In the genomic region with DNA sequence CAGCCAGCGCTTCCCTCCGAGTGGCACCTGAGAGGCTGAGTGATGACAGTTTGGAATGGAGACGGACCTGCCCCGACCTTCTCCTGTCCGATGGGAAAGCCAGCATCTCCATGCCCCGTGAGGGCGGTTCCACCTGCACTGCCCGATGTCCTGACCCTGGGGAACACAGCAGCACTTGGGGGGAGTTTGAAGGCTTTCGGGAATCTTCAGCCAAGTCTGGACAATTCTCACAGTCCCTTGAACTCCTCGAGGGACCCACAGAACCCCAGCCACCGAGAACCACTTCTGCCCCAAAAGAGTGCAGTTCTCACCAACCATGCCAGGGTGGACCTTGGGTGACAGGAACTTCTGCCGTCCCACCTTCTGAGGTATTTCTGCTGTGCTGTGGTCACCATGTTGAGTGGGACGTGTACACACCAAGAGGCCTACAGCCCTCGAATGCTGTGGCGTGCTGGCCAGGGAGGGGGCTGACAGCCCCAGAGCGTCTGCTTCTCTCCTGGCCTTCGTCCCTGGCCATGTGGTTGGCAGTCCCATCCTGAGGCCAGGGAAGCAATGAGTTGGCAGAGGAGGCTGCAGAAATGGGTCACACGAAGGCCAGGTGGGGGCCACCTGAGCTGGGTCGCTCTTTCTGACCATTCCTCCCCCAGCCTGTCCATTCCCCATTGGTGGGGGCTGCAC, we compare ENCODE assay signal across 10 cellular contexts. TPM values are rescaled to one million over a fixed set of nuclear protein-coding genes. Genes with fewer than 3 reads are reported as not detected.
A peak's percentile ranks its signal among the peaks of the same experiment; 100 is the strongest.
DNase-seq lines count a peak whose midpoint lies in the region; ATAC-seq, FAIRE-seq and TF ChIP-seq lines count a peak whose summit lies in the region.
"Had no signal": no experiment of that assay in that cellular context is flagged by ENCODE, and none has a peak within 500 bp of the region (broad histone marks: within the 10 kb centered on the region; RNA-seq: fewer than 3 reads in every experiment).

No MANE protein-coding gene starts in this region.

- TF ChIP-seq RAD21 in HepG2 (CRISPR knock-in tag; IDR thresholded peaks at IDR 0.05), result no peak

- H3K4me2 ChIP-seq in HepG2 (ENCODE audit: low read depth, low read length), result peak overlapping the region; percentile 92

- FAIRE-seq in HepG2 (lab: Jason Lieb, UNC), result no peak
- FAIRE-seq in frontal cortex (lab: Jason Lieb, UNC), result no peak

- H3K36me3 ChIP-seq in HepG2 (replicated peaks in 1 of 2; ENCODE audit: control insufficient read depth in 1 of 2, insufficient read depth in 2 of 2, low read length in 2 of 2), result no peaks in the 10 kb centered on the region
- no peaks in the 10 kb centered on the region for H3K36me3 ChIP-seq in thoracic aorta

- CTCF ChIA-PET in HepG2 (lab: Yijun Ruan, JAX; ENCODE audit: low intra/inter-chr PET ratio, low total read pairs), result no interaction called here

- TF ChIP-seq CTCF in astrocyte of the cerebellum (IDR thresholded peaks at IDR 0.05; ENCODE audit: low read depth, low read length, missing control alignments), result no peak
- TF ChIP-seq CTCF in HepG2 (CRISPR knock-in tag; IDR thresholded peaks at IDR 0.05), result no peak
- TF ChIP-seq CTCF in thoracic aorta (IDR thresholded peaks at IDR 0.05), result no peak

- H3K27me3 ChIP-seq in HepG2 (ENCODE audit: control insufficient read depth in 1 of 2, insufficient read depth in 2 of 2, low read length in 2 of 2) (peaks cover 12 to 33% of the 10 kb centered on the region in 2 experiments; a peak in 3 of 5 replicates), thoracic aorta (replicated peaks; ENCODE audit: insufficient read depth) (no peaks in the 10 kb centered on the region)

- no peaks in the 10 kb centered on the region for H4K20me1 ChIP-seq in HepG2 (ENCODE audit: insufficient read depth, low read length)

- no peaks in the 10 kb centered on the region for H3K9me3 Mint-ChIP-seq in activated CD4-positive, alpha-beta T cell treated with anti-CD3 and anti-CD28 coated beads, Interleukin-2, amount 10 ng/mL, durations not matched to agents 24 days and 14 days

- H3K27ac Mint-ChIP-seq in activated CD4-positive, alpha-beta T cell treated with anti-CD3 and anti-CD28 coated beads, Interleukin-2, amount 10 ng/mL, durations not matched to agents 24 days and 14 days, result no peak overlapping the region

- TF ChIP-seq EP300 in HepG2 (IDR thresholded peaks at IDR 0.05; ENCODE audit: low read depth in 2 of 2, low read length in 2 of 2), result no peak
- TF ChIP-seq EP300 in HepG2 (CRISPR knock-in tag; IDR thresholded peaks at IDR 0.05; ENCODE audit: borderline replicate concordance), result no peak

- peak; percentile 3; the same call in 2 of the 3 replicates for ATAC-seq in HepG2
- no peak for ATAC-seq in thoracic aorta (ENCODE audit: insufficient number of reproducible peaks, low FRiP score, low read depth)

- no peaks in the 10 kb centered on the region for H3K9me3 ChIP-seq in HepG2 (ENCODE audit: low read length)
- H3K9me3 ChIP-seq in thoracic aorta, result no peaks in the 10 kb centered on the region

- intact Hi-C loops in activated CD4-positive, alpha-beta T cell treated with anti-CD3 and anti-CD28 coated beads, Interleukin-2, amount 10 ng/mL, durations not matched to agents 24 days and 14 days (cut with micrococcal nuclease), result loop anchor here (5.0 kb wide), 1 partner anchor 431 kb away; a partner anchor contains a TSS
- intact Hi-C loops in HepG2 (cut with micrococcal nuclease; ENCODE audit: unreplicated experiment), result no loop called here

- peaks cover 2% of the 10 kb centered on the region for H3K36me3 Mint-ChIP-seq in activated CD4-positive, alpha-beta T cell treated with anti-CD3 and anti-CD28 coated beads, Interleukin-2, amount 10 ng/mL, durations not matched to agents 24 days and 14 days (ENCODE audit: low read depth)

- BruUV-seq in HepG2 (replicated peaks; lab: Mats Ljungman, UMichigan), result no TSS peak

- no peak overlapping the region for H2AFZ ChIP-seq in HepG2 (ENCODE audit: low read length)

- in situ Hi-C loops in astrocyte of the cerebellum (cut with HindIII; ENCODE audit: low sequenced_read_pairs) (no loop called here), HepG2 (cut with HindIII; ENCODE audit: extremely low pct_ligation_motif_present, low pct_unique_long_range_greater_than_20kb) (no loop called here), KBM-7 (cut with MboI; ENCODE audit: low pct_unique_long_range_greater_than_20kb, low sequenced_read_pairs) (no loop called here)

- peaks cover 3% of the 10 kb centered on the region for H3K27me3 Mint-ChIP-seq in activated CD4-positive, alpha-beta T cell treated with anti-CD3 and anti-CD28 coated beads, Interleukin-2, amount 10 ng/mL, durations not matched to agents 24 days and 14 days

- peaks cover 5% of the 10 kb centered on the region for H3K4me1 Mint-ChIP-seq in activated CD4-positive, alpha-beta T cell treated with anti-CD3 and anti-CD28 coated beads, Interleukin-2, amount 10 ng/mL, durations not matched to agents 24 days and 14 days

- peak overlapping the region; percentile 68 for H3K4me3 Mint-ChIP-seq in activated CD4-positive, alpha-beta T cell treated with anti-CD3 and anti-CD28 coated beads, Interleukin-2, amount 10 ng/mL, durations not matched to agents 24 days and 14 days

- H3K27ac ChIP-seq in HepG2 (ENCODE audit: extremely low read length, insufficient read depth, low read length) (no peak overlapping the region), thoracic aorta (no peak overlapping the region)

- TF ChIP-seq POLR2A in HepG2 (IDR thresholded peaks at IDR 0.05; ENCODE audit: insufficient read depth in 1 of 2, low read depth in 2 of 2, low read length in 2 of 2), result no peak

- peak overlapping the region; percentile 59; the same call in 1 of the 2 replicates for H3K9ac ChIP-seq in HepG2 (ENCODE audit: insufficient read depth, low read depth, low read length)

- H3K4me3 ChIP-seq in astrocyte of the cerebellum (ENCODE audit: low read depth, low read length) (peak overlapping the region; percentile 61), HepG2 (replicated peaks in 1 of 3; ENCODE audit: insufficient read depth in 1 of 3, low read depth in 2 of 3, low read length in 3 of 3) (peak overlapping the region; percentile 62 to 83 (median 79); a peak in 5 of 6 replicates), thoracic aorta (peak overlapping the region; percentile 81)

- WGBS in HepG2 (ENCODE audit: low lambda C conversion rate), result 43% methylated on average over 9 of the region's 19 CpGs

- POLR2A ChIA-PET in HepG2 (lab: Yijun Ruan, JAX), result no interaction called here

- H3K4me1 ChIP-seq in HepG2 (ENCODE audit: insufficient read depth, low read length) (peaks cover 31% of the 10 kb centered on the region), thoracic aorta (ENCODE audit: control insufficient read depth in 1 of 2, low read depth in 2 of 2) (peaks cover 0 to 13% of the 10 kb centered on the region in 2 donors)

- no peak for DNase-seq in activated CD4-positive, alpha-beta T cell treated with anti-CD3 and anti-CD28 coated beads, Interleukin-2, amount 10 ng/mL, durations not matched to agents 24 days and 14 days
- no peak for DNase-seq in activated CD4-positive, alpha-beta T cell treated with anti-CD3 and anti-CD28 coated beads, Interleukin-2, amount 50 U/mL, for 1 hour
- DNase-seq in astrocyte of the cerebellum (ENCODE audit: low read depth) (no peak), HepG2 (ENCODE audit: low spot score) (no peak), thoracic aorta (ENCODE audit: low spot score) (no peak), DMS53 (lab: John Stamatoyannopoulos, UW) (no peak), frontal cortex (ENCODE audit: low spot score in 2 of 2) (no peak), KBM-7 (no peak)
- DNase-seq: foreskin melanocyte; stimulated activated CD8-positive, alpha-beta memory T cell treated with anti-CD3 and anti-CD28 coated beads, Interleukin-4, amount 100 ng/mL, for 48 hours had no signal

- H3K79me2 ChIP-seq in HepG2 (ENCODE audit: insufficient read depth, low read length), result no peaks in the 10 kb centered on the region

RNA-seq across cellular contexts. Expression of a gene that starts 1.0 kb away (rescaled TPM):
- total RNA-seq in activated CD4-positive, alpha-beta T cell treated with anti-CD3 and anti-CD28 coated beads, Interleukin-2, amount 10 ng/mL, durations not matched to agents 24 days and 14 days, result 2.4 and 2.5 TPM in 2 replicates
- total RNA-seq in HepG2 (2016; rRNA removed; fragmentation: Illumina TruSeq; extraction: Trizol) (1.4 and 1.5 TPM in 2 replicates), thoracic aorta (1 to 10 TPM; 3.1 to 4.6 TPM), frontal cortex (13.0 TPM)
- total RNA-seq in HepG2 (2016; cell fraction: cytosol; rRNA removed; fragmentation: Illumina TruSeq; extraction: Trizol; ENCODE audit: low read depth), result 0.44 and 0.71 TPM in 2 replicates
- total RNA-seq in HepG2 (2016; cell fraction: insoluble cytoplasmic fraction; rRNA removed; fragmentation: Illumina TruSeq; extraction: Trizol), result 1.4 and 1.7 TPM in 2 replicates
- total RNA-seq in HepG2 (2016; cell fraction: membrane; rRNA removed; fragmentation: Illumina TruSeq; extraction: Trizol), result 0.99 and 1.0 TPM in 2 replicates
- 1.7 and 2.1 TPM in 2 replicates for total RNA-seq in HepG2 (2016; cell fraction: nucleus; rRNA removed; fragmentation: Illumina TruSeq; extraction: Trizol)
- 1.2 and 1.3 TPM in 2 replicates for polyA plus RNA-seq in HepG2 (2011; rRNA removed)
- 0.75 and 0.95 TPM in 2 replicates for polyA plus RNA-seq in HepG2 (2011; cell fraction: cytosol; rRNA removed)
- 2.8 and 3.0 TPM in 2 replicates for polyA plus RNA-seq in HepG2 (2011; cell fraction: nucleus; rRNA removed)
- 0.49 and 0.51 TPM in 2 replicates for polyA plus RNA-seq in HepG2 (2012)
- 0.28 and 0.33 TPM in 2 replicates for polyA plus RNA-seq in HepG2 (2016; cell fraction: cytosol; fragmentation: Illumina TruSeq; extraction: Trizol; ENCODE audit: low read depth)
- polyA plus RNA-seq in HepG2 (2016; cell fraction: insoluble cytoplasmic fraction; fragmentation: Illumina TruSeq; extraction: Trizol; ENCODE audit: low read depth), result 1.3 and 1.7 TPM in 2 replicates
- polyA plus RNA-seq in HepG2 (2016; cell fraction: membrane; fragmentation: Illumina TruSeq; extraction: Trizol; ENCODE audit: low read depth), result 0.65 and 0.66 TPM in 2 replicates
- 1.8 and 3.1 TPM in 2 replicates for polyA plus RNA-seq in HepG2 (2016; cell fraction: nucleus; fragmentation: Illumina TruSeq; extraction: Trizol; ENCODE audit: insufficient read depth, low read depth)
- 0.44 and 7.1 TPM in 2 replicates for polyA minus RNA-seq in HepG2 (2011; rRNA and poly(A)+ RNA removed; ENCODE audit: low replicate concordance)
- 1.1 TPM in 1 of 2 replicates, not detected in the other for polyA minus RNA-seq in HepG2 (2011; cell fraction: cytosol; rRNA and poly(A)+ RNA removed)
- polyA minus RNA-seq in HepG2 (2011; cell fraction: nucleus; rRNA and poly(A)+ RNA removed), result 0.90 and 1.1 TPM in 2 replicates

RNA-seq across cellular contexts. Expression of a gene that starts 8.5 kb away (rescaled TPM):
- 0.02 TPM in 2 replicates for total RNA-seq in activated CD4-positive, alpha-beta T cell treated with anti-CD3 and anti-CD28 coated beads, Interleukin-2, amount 10 ng/mL, durations not matched to agents 24 days and 14 days
- total RNA-seq in HepG2 (2016; rRNA removed; fragmentation: Illumina TruSeq; extraction: Trizol) (0.15 and 0.18 TPM in 2 replicates), thoracic aorta (10 to 100 TPM; 22.6 to 47.8 TPM), frontal cortex (20.0 TPM)
- not detected in 2 replicates for total RNA-seq in HepG2 (2016; cell fraction: cytosol; rRNA removed; fragmentation: Illumina TruSeq; extraction: Trizol; ENCODE audit: low read depth)
- 0.10 and 0.11 TPM in 2 replicates for total RNA-seq in HepG2 (2016; cell fraction: insoluble cytoplasmic fraction; rRNA removed; fragmentation: Illumina TruSeq; extraction: Trizol)
- 0.06 and 0.07 TPM in 2 replicates for total RNA-seq in HepG2 (2016; cell fraction: membrane; rRNA removed; fragmentation: Illumina TruSeq; extraction: Trizol)
- total RNA-seq in HepG2 (2016; cell fraction: nucleus; rRNA removed; fragmentation: Illumina TruSeq; extraction: Trizol), result 0.53 and 0.68 TPM in 2 replicates
- polyA plus RNA-seq in HepG2 (2011; rRNA removed), result 0.10 and 0.11 TPM in 2 replicates
- 0.08 and 0.09 TPM in 2 replicates for polyA plus RNA-seq in HepG2 (2011; cell fraction: cytosol; rRNA removed)
- 0.28 and 0.37 TPM in 2 replicates for polyA plus RNA-seq in HepG2 (2011; cell fraction: nucleus; rRNA removed)
- 0.04 TPM in 2 replicates for polyA plus RNA-seq in HepG2 (2012)
- not detected in 2 replicates for polyA plus RNA-seq in HepG2 (2016; cell fraction: cytosol; fragmentation: Illumina TruSeq; extraction: Trizol; ENCODE audit: low read depth)
- 0.07 and 0.11 TPM in 2 replicates for polyA plus RNA-seq in HepG2 (2016; cell fraction: insoluble cytoplasmic fraction; fragmentation: Illumina TruSeq; extraction: Trizol; ENCODE audit: low read depth)
- not detected in 2 replicates for polyA plus RNA-seq in HepG2 (2016; cell fraction: membrane; fragmentation: Illumina TruSeq; extraction: Trizol; ENCODE audit: low read depth)
- 0.57 and 0.65 TPM in 2 replicates for polyA plus RNA-seq in HepG2 (2016; cell fraction: nucleus; fragmentation: Illumina TruSeq; extraction: Trizol; ENCODE audit: insufficient read depth, low read depth)
- 0.34 and 31.9 TPM in 2 replicates for polyA minus RNA-seq in HepG2 (2011; rRNA and poly(A)+ RNA removed; ENCODE audit: low replicate concordance)
- polyA minus RNA-seq in HepG2 (2011; cell fraction: cytosol; rRNA and poly(A)+ RNA removed), result 0.30 and 0.35 TPM in 2 replicates
- polyA minus RNA-seq in HepG2 (2011; cell fraction: nucleus; rRNA and poly(A)+ RNA removed), result 0.39 and 0.62 TPM in 2 replicates

RNA-seq across cellular contexts. Expression of a gene that starts 34.3 kb away (rescaled TPM):
- total RNA-seq in activated CD4-positive, alpha-beta T cell treated with anti-CD3 and anti-CD28 coated beads, Interleukin-2, amount 10 ng/mL, durations not matched to agents 24 days and 14 days, result 64.6 and 66.3 TPM in 2 replicates
- 42.1 and 43.1 TPM in 2 replicates for total RNA-seq in HepG2 (2016; rRNA removed; fragmentation: Illumina TruSeq; extraction: Trizol)
- 9.0 and 12.4 TPM in 2 replicates for total RNA-seq in HepG2 (2016; cell fraction: cytosol; rRNA removed; fragmentation: Illumina TruSeq; extraction: Trizol; ENCODE audit: low read depth)
- total RNA-seq in HepG2 (2016; cell fraction: insoluble cytoplasmic fraction; rRNA removed; fragmentation: Illumina TruSeq; extraction: Trizol), result 41.3 and 41.8 TPM in 2 replicates
- total RNA-seq in HepG2 (2016; cell fraction: membrane; rRNA removed; fragmentation: Illumina TruSeq; extraction: Trizol), result 34.3 and 35.7 TPM in 2 replicates
- total RNA-seq in HepG2 (2016; cell fraction: nucleus; rRNA removed; fragmentation: Illumina TruSeq; extraction: Trizol), result 19.4 and 21.5 TPM in 2 replicates
- 17.7 and 19.7 TPM in 2 replicates for polyA plus RNA-seq in HepG2 (2011; rRNA removed)
- 13.7 and 20.7 TPM in 2 replicates for polyA plus RNA-seq in HepG2 (2011; cell fraction: cytosol; rRNA removed)
- 8.9 and 10.9 TPM in 2 replicates for polyA plus RNA-seq in HepG2 (2011; cell fraction: nucleus; rRNA removed)
- 11.9 and 18.4 TPM in 2 replicates for polyA plus RNA-seq in HepG2 (2012)
- polyA plus RNA-seq in HepG2 (2016; cell fraction: cytosol; fragmentation: Illumina TruSeq; extraction: Trizol; ENCODE audit: low read depth), result 7.6 and 8.1 TPM in 2 replicates
- polyA plus RNA-seq in HepG2 (2016; cell fraction: insoluble cytoplasmic fraction; fragmentation: Illumina TruSeq; extraction: Trizol; ENCODE audit: low read depth), result 44.8 and 50.0 TPM in 2 replicates
- polyA plus RNA-seq in HepG2 (2016; cell fraction: membrane; fragmentation: Illumina TruSeq; extraction: Trizol; ENCODE audit: low read depth), result 24.5 and 25.1 TPM in 2 replicates
- 33.7 and 34.8 TPM in 2 replicates for polyA plus RNA-seq in HepG2 (2016; cell fraction: nucleus; fragmentation: Illumina TruSeq; extraction: Trizol; ENCODE audit: insufficient read depth, low read depth)
- polyA minus RNA-seq in HepG2 (2011; rRNA and poly(A)+ RNA removed; ENCODE audit: low replicate concordance), result 30.0 and 31.4 TPM in 2 replicates
- polyA minus RNA-seq in HepG2 (2011; cell fraction: cytosol; rRNA and poly(A)+ RNA removed), result 11.2 and 15.5 TPM in 2 replicates
- 6.6 and 8.0 TPM in 2 replicates for polyA minus RNA-seq in HepG2 (2011; cell fraction: nucleus; rRNA and poly(A)+ RNA removed)
- 1 to 10 TPM; 1.6 to 6.5 TPM for total RNA-seq in thoracic aorta
- 11.0 TPM for total RNA-seq in frontal cortex

Comparison
In these comparisons a context has a peak if more than half of its experiments do, and no peak if none do; other contexts are left out.
1. RNA of a gene that starts 8.5 kb away (total RNA-seq): 22.6 to 47.8 TPM in thoracic aorta and 20.0 TPM in frontal cortex (single experiment); 0.06 to 0.68 TPM in HepG2 and 0.02 TPM in activated CD4-positive, alpha-beta T cell treated with anti-CD3 and anti-CD28 coated beads, Interleukin-2, amount 10 ng/mL, durations not matched to agents 24 days and 14 days; every median in the first group is over 10 times any median in the second.
2. Peak in every context shown above with its lines, with median percentiles within 50 percentile points of each other: H3K4me3 ChIP-seq.